In the genomic region with DNA sequence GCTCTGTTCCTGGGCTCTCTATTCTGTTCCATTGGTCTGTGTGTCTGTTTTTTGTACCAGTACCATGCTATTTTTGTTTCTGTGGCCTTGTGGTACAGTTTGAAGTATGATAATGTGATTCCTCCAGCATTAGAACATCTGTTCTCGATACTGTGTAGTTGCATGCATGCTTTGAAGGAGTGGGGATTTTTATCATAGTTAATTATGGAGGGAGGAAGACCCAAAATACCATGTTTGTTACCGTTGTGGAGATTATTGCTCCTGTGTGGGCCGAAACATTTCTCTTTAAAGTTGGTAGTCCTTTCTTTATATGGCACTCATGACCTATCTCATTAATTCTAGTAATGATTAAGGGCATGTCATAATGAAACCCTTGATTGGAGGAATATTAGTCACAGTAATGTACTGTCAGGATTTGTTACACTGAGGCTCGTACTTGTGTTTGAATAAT, we compare ENCODE assay signal across 10 cellular contexts.
DNase-seq lines count a peak whose midpoint lies in the region; ATAC-seq and TF ChIP-seq lines count a peak whose summit lies in the region.
"Had no signal": no experiment of that assay in that cellular context is flagged by ENCODE, and none has a peak within 500 bp of the region (broad histone marks: within the 10 kb centered on the region; RNA-seq: fewer than 3 reads in every experiment).

No MANE protein-coding gene starts in this region.

- peaks cover 48% of the 10 kb centered on the region for H3K4me1 Mint-ChIP-seq in nephron

- H3K36me3 Mint-ChIP-seq in nephron (ENCODE audit: low read depth), result peaks cover 22% of the 10 kb centered on the region

- H3K4me2 ChIP-seq in KMS-11, result peak overlapping the region; percentile 56

- peak overlapping the region; percentile 35; the same call in 1 of the 2 replicates for H3K27ac ChIP-seq in KMS-11

- TF ChIP-seq CTCF in KMS-11 (conservative IDR thresholded peaks at IDR 0.05; ENCODE audit: low read depth, low read length), result no peak
- TF ChIP-seq CTCF in nephron (IDR thresholded peaks at IDR 0.05; ENCODE audit: unreplicated experiment in 3 of 3), result no peak

- H4K20me1 ChIP-seq in KMS-11 (ENCODE audit: insufficient read depth), result no peaks in the 10 kb centered on the region

- no peaks in the 10 kb centered on the region for H3K79me2 ChIP-seq in KMS-11 (ENCODE audit: insufficient read depth, low read depth)

- no peak for DNase-seq in activated CD4-positive, CD25-positive, alpha-beta regulatory T cell treated with anti-CD3 and anti-CD28 coated beads, Interleukin-2, amount 50 U/mL, for 72 hours
- DNase-seq in NCI-H526 (lab: John Stamatoyannopoulos, UW) (no peak), kidney tubule cell (ENCODE audit: low spot score) (no peak)
- no peak for DNase-seq in activated CD4-positive, alpha-beta T cell treated with anti-CD3 and anti-CD28 coated beads, Interleukin-2, amount 50 U/mL, for 1 hour
- DNase-seq: 8988T had no signal

- no peaks in the 10 kb centered on the region for H3K27me3 ChIP-seq in KMS-11 (ENCODE audit: insufficient read depth, low read depth)

- peaks cover 26% of the 10 kb centered on the region for H3K4me1 ChIP-seq in KMS-11 (ENCODE audit: low read depth, poor library complexity, severe bottlenecking)

- no peak overlapping the region for H3K9ac ChIP-seq in KMS-11

- H3K4me3 Mint-ChIP-seq in nephron, result no peak overlapping the region

- no peaks in the 10 kb centered on the region for H3K27me3 Mint-ChIP-seq in nephron (ENCODE audit: low read depth)

- no peak overlapping the region for H3K4me3 ChIP-seq in KMS-11 (IDR thresholded peaks at IDR 0.05; ENCODE audit: insufficient read depth, low read depth, low read length)

- peak overlapping the region; percentile 16 to 54 (median 48) for H3K27ac Mint-ChIP-seq in nephron

- H3K36me3 ChIP-seq in KMS-11 (ENCODE audit: insufficient read depth), result no peaks in the 10 kb centered on the region

- ATAC-seq in activated CD4-positive, CD25-positive, alpha-beta regulatory T cell treated with anti-CD3 and anti-CD28 coated beads, Interleukin-2, amount 50 U/mL, for 24 hours, result peak; percentile 91 to 92
- ATAC-seq in GM21825 (IDR thresholded peaks at IDR 0.05; ENCODE audit: unreplicated experiment), result peak; percentile 82
- ATAC-seq: Panc1 had no signal

- no peaks in the 10 kb centered on the region for H3K9me3 Mint-ChIP-seq in nephron

- no peak overlapping the region for H2AFZ ChIP-seq in KMS-11 (ENCODE audit: low read depth)
